Comparison of ENCODE assay signal across 1 cellular context in the genomic region with DNA sequence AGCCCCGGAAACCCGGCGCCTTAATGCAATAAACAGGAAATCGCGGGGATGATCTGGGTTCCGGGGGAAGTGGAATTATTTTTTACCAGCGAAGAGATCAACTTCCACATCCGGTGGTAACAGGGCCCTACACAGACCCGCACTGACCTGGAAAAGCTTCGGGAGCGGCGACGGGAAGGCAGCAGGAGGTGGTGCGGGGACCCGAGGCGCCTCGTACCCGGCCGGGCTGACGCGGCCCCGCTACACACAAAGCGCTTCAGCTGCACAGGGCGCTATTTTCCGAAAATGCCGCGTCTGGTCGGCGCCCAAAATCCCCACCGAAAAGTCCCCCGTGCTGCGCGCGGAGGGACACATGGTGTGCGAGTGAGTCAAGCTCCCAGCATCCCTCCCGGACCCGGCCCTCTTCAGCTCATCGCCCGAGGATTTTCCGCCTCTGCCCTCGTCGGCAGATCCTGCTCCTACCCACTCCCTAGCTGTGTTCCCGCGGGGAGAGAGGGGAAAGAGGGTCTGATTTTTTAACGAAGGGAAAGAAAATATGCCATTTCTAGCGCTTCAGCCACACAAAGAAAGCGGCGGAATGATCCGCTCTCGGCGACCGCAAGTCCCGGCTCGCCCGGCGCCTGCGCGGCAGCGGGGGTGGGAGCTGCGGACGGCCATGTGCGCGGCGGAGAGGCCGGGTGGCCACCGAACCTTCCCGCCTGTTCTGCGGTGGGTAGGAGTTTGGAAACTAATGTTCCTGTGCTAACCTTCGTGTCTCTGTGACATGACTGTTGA.
A peak's percentile ranks its signal among the peaks of the same experiment; 100 is the strongest.
TF ChIP-seq lines count a peak whose summit lies in the region.

A gene (minus strand): TSS at position 361 of the 774 bp plus-strand sequence. CDS start 45,400 bp downstream, outside the sequence.

TF ChIP-seq in GM12878, 131 proteins besides CTCF, POLR2A, EP300 and RAD21 (continued from another document and continues in another):
- TF ChIP-seq, protein P1, sequence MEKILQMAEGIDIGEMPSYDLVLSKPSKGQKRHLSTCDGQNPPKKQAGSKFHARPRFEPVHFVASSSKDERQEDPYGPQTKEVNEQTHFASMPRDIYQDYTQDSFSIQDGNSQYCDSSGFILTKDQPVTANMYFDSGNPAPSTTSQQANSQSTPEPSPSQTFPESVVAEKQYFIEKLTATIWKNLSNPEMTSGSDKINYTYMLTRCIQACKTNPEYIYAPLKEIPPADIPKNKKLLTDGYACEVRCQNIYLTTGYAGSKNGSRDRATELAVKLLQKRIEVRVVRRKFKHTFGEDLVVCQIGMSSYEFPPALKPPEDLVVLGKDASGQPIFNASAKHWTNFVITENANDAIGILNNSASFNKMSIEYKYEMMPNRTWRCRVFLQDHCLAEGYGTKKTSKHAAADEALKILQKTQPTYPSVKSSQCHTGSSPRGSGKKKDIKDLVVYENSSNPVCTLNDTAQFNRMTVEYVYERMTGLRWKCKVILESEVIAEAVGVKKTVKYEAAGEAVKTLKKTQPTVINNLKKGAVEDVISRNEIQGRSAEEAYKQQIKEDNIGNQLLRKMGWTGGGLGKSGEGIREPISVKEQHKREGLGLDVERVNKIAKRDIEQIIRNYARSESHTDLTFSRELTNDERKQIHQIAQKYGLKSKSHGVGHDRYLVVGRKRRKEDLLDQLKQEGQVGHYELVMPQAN (conservative IDR thresholded peaks at IDR 0.05) = peak; percentile 40
- no peak; the same call in 1 of the 2 replicates for TF ChIP-seq HDGF (IDR thresholded peaks at IDR 0.05)
- TF ChIP-seq, protein P2, sequence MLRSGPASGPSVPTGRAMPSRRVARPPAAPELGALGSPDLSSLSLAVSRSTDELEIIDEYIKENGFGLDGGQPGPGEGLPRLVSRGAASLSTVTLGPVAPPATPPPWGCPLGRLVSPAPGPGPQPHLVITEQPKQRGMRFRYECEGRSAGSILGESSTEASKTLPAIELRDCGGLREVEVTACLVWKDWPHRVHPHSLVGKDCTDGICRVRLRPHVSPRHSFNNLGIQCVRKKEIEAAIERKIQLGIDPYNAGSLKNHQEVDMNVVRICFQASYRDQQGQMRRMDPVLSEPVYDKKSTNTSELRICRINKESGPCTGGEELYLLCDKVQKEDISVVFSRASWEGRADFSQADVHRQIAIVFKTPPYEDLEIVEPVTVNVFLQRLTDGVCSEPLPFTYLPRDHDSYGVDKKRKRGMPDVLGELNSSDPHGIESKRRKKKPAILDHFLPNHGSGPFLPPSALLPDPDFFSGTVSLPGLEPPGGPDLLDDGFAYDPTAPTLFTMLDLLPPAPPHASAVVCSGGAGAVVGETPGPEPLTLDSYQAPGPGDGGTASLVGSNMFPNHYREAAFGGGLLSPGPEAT (IDR thresholded peaks at IDR 0.05; ENCODE audit: low read depth) = peak; percentile 99
- TF ChIP-seq NFXL1 (IDR thresholded peaks at IDR 0.05; ENCODE audit: borderline replicate concordance) = no peak
- no peak; the same call in 1 of the 2 replicates for TF ChIP-seq IRF4 (IDR thresholded peaks at IDR 0.05; ENCODE audit: low read depth, low read length)
- TF ChIP-seq, protein P3, sequence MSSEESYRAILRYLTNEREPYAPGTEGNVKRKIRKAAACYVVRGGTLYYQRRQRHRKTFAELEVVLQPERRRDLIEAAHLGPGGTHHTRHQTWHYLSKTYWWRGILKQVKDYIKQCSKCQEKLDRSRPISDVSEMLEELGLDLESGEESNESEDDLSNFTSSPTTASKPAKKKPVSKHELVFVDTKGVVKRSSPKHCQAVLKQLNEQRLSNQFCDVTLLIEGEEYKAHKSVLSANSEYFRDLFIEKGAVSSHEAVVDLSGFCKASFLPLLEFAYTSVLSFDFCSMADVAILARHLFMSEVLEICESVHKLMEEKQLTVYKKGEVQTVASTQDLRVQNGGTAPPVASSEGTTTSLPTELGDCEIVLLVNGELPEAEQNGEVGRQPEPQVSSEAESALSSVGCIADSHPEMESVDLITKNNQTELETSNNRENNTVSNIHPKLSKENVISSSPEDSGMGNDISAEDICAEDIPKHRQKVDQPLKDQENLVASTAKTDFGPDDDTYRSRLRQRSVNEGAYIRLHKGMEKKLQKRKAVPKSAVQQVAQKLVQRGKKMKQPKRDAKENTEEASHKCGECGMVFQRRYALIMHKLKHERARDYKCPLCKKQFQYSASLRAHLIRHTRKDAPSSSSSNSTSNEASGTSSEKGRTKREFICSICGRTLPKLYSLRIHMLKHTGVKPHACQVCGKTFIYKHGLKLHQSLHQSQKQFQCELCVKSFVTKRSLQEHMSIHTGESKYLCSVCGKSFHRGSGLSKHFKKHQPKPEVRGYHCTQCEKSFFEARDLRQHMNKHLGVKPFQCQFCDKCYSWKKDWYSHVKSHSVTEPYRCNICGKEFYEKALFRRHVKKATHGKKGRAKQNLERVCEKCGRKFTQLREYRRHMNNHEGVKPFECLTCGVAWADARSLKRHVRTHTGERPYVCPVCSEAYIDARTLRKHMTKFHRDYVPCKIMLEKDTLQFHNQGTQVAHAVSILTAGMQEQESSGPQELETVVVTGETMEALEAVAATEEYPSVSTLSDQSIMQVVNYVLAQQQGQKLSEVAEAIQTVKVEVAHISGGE (CRISPR knock-in tag; IDR thresholded peaks at IDR 0.05) = no peak
- no peak for TF ChIP-seq WRNIP1 (IDR thresholded peaks at IDR 0.05; ENCODE audit: borderline replicate concordance, low read depth, low read length)
- TF ChIP-seq, protein P4, sequence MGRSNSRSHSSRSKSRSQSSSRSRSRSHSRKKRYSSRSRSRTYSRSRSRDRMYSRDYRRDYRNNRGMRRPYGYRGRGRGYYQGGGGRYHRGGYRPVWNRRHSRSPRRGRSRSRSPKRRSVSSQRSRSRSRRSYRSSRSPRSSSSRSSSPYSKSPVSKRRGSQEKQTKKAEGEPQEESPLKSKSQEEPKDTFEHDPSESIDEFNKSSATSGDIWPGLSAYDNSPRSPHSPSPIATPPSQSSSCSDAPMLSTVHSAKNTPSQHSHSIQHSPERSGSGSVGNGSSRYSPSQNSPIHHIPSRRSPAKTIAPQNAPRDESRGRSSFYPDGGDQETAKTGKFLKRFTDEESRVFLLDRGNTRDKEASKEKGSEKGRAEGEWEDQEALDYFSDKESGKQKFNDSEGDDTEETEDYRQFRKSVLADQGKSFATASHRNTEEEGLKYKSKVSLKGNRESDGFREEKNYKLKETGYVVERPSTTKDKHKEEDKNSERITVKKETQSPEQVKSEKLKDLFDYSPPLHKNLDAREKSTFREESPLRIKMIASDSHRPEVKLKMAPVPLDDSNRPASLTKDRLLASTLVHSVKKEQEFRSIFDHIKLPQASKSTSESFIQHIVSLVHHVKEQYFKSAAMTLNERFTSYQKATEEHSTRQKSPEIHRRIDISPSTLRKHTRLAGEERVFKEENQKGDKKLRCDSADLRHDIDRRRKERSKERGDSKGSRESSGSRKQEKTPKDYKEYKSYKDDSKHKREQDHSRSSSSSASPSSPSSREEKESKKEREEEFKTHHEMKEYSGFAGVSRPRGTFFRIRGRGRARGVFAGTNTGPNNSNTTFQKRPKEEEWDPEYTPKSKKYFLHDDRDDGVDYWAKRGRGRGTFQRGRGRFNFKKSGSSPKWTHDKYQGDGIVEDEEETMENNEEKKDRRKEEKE (IDR thresholded peaks at IDR 0.05) = no peak
- peak; percentile 58; the same call in 1 of the 2 replicates for TF ChIP-seq TCF12 (IDR thresholded peaks at IDR 0.05; ENCODE audit: low read depth, low read length)
- TF ChIP-seq BRCA1 (IDR thresholded peaks at IDR 0.05; ENCODE audit: low read depth, low read length) = 0 out of 2 replicates have a peak, but pooled peaks have one; percentile 28
- TF ChIP-seq NR2F1 (conservative IDR thresholded peaks at IDR 0.05) = peak; percentile 35; the same call in 1 of the 2 replicates
- TF ChIP-seq, protein P5, sequence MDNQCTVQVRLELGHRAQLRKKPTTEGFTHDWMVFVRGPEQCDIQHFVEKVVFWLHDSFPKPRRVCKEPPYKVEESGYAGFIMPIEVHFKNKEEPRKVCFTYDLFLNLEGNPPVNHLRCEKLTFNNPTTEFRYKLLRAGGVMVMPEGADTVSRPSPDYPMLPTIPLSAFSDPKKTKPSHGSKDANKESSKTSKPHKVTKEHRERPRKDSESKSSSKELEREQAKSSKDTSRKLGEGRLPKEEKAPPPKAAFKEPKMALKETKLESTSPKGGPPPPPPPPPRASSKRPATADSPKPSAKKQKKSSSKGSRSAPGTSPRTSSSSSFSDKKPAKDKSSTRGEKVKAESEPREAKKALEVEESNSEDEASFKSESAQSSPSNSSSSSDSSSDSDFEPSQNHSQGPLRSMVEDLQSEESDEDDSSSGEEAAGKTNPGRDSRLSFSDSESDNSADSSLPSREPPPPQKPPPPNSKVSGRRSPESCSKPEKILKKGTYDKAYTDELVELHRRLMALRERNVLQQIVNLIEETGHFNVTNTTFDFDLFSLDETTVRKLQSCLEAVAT (IDR thresholded peaks at IDR 0.05) = peak; percentile 99
- TF ChIP-seq CREM (IDR thresholded peaks at IDR 0.05; ENCODE audit: low read depth) = peak; percentile 64
- TF ChIP-seq, protein P6, sequence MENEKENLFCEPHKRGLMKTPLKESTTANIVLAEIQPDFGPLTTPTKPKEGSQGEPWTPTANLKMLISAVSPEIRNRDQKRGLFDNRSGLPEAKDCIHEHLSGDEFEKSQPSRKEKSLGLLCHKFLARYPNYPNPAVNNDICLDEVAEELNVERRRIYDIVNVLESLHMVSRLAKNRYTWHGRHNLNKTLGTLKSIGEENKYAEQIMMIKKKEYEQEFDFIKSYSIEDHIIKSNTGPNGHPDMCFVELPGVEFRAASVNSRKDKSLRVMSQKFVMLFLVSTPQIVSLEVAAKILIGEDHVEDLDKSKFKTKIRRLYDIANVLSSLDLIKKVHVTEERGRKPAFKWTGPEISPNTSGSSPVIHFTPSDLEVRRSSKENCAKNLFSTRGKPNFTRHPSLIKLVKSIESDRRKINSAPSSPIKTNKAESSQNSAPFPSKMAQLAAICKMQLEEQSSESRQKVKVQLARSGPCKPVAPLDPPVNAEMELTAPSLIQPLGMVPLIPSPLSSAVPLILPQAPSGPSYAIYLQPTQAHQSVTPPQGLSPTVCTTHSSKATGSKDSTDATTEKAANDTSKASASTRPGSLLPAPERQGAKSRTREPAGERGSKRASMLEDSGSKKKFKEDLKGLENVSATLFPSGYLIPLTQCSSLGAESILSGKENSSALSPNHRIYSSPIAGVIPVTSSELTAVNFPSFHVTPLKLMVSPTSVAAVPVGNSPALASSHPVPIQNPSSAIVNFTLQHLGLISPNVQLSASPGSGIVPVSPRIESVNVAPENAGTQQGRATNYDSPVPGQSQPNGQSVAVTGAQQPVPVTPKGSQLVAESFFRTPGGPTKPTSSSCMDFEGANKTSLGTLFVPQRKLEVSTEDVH (IDR thresholded peaks at IDR 0.05; ENCODE audit: low read depth, partially characterized antibody) = peak; percentile 45
- no peak for TF ChIP-seq RAD51 (IDR thresholded peaks at IDR 0.05)
- TF ChIP-seq NR2C1 (IDR thresholded peaks at IDR 0.05) = peak; percentile 68
- peak; percentile 95 for TF ChIP-seq POLR2AphosphoS5 (IDR thresholded peaks at IDR 0.05; ENCODE audit: low read length)
- TF ChIP-seq, protein P7, sequence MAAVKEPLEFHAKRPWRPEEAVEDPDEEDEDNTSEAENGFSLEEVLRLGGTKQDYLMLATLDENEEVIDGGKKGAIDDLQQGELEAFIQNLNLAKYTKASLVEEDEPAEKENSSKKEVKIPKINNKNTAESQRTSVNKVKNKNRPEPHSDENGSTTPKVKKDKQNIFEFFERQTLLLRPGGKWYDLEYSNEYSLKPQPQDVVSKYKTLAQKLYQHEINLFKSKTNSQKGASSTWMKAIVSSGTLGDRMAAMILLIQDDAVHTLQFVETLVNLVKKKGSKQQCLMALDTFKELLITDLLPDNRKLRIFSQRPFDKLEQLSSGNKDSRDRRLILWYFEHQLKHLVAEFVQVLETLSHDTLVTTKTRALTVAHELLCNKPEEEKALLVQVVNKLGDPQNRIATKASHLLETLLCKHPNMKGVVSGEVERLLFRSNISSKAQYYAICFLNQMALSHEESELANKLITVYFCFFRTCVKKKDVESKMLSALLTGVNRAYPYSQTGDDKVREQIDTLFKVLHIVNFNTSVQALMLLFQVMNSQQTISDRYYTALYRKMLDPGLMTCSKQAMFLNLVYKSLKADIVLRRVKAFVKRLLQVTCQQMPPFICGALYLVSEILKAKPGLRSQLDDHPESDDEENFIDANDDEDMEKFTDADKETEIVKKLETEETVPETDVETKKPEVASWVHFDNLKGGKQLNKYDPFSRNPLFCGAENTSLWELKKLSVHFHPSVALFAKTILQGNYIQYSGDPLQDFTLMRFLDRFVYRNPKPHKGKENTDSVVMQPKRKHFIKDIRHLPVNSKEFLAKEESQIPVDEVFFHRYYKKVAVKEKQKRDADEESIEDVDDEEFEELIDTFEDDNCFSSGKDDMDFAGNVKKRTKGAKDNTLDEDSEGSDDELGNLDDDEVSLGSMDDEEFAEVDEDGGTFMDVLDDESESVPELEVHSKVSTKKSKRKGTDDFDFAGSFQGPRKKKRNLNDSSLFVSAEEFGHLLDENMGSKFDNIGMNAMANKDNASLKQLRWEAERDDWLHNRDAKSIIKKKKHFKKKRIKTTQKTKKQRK (IDR thresholded peaks at IDR 0.05; ENCODE audit: low read depth, low read length) = no peak
- no peak for TF ChIP-seq YBX1 (IDR thresholded peaks at IDR 0.05)
- TF ChIP-seq NFYA (IDR thresholded peaks at IDR 0.05; ENCODE audit: borderline replicate concordance, low read depth, low read length) = no peak
- TF ChIP-seq, protein P8, sequence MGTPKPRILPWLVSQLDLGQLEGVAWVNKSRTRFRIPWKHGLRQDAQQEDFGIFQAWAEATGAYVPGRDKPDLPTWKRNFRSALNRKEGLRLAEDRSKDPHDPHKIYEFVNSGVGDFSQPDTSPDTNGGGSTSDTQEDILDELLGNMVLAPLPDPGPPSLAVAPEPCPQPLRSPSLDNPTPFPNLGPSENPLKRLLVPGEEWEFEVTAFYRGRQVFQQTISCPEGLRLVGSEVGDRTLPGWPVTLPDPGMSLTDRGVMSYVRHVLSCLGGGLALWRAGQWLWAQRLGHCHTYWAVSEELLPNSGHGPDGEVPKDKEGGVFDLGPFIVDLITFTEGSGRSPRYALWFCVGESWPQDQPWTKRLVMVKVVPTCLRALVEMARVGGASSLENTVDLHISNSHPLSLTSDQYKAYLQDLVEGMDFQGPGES (IDR thresholded peaks at IDR 0.05) = no peak
- TF ChIP-seq FOS (IDR thresholded peaks at IDR 0.05; ENCODE audit: borderline replicate concordance, extremely low read depth, insufficient read length) = no peak
- no peak; the same call in 1 of the 2 replicates for TF ChIP-seq ZNF384 (IDR thresholded peaks at IDR 0.05; ENCODE audit: borderline replicate concordance, low read depth, low read length)
- no peak for TF ChIP-seq MYB (IDR thresholded peaks at IDR 0.05; ENCODE audit: borderline replicate concordance, low read depth, low read length)
- peak; percentile 99 for TF ChIP-seq NBN (IDR thresholded peaks at IDR 0.05)
- peak; percentile 71 for TF ChIP-seq SIN3A (IDR thresholded peaks at IDR 0.05; ENCODE audit: low read depth, low read length)
- TF ChIP-seq BMI1 (IDR thresholded peaks at IDR 0.05; ENCODE audit: borderline replicate concordance) = no peak
- TF ChIP-seq CHD4 (IDR thresholded peaks at IDR 0.05) = no peak
- TF ChIP-seq HDAC6 (IDR thresholded peaks at IDR 0.05; ENCODE audit: unreplicated experiment) = no peak
- TF ChIP-seq SIX5 (IDR thresholded peaks at IDR 0.05; ENCODE audit: low read depth, low read length, severe bottlenecking) = no peak
- peak; percentile 82 for TF ChIP-seq NRF1 (conservative IDR thresholded peaks at IDR 0.05; ENCODE audit: low read depth, low read length)
- TF ChIP-seq ZNF274 (IDR thresholded peaks at IDR 0.05; ENCODE audit: insufficient read depth, insufficient read length) = no peak
